In genomic region chr6:30847971-30848441, GRCh38 we compare ENCODE assay signal across 21 cellular contexts. TPM values are rescaled to one million over a fixed set of nuclear protein-coding genes. Genes with fewer than 3 reads are reported as not detected.
DNase-seq lines count a peak whose midpoint lies in the region; ATAC-seq and TF ChIP-seq lines count a peak whose summit lies in the region.
"Had no signal": no experiment of that assay in that cellular context is flagged by ENCODE, and none has a peak within 500 bp of the region (broad histone marks: within the 10 kb centered on the region; RNA-seq: fewer than 3 reads in every experiment).

No MANE protein-coding gene starts in this region.

- ATAC-seq in GM21447 (IDR thresholded peaks at IDR 0.05; ENCODE audit: unreplicated experiment): no peak

- 52 to 65% methylated on average over 8 to 9 of the region's 9 CpGs for WGBS in endodermal cell (ENCODE audit: insufficient coverage in 1 of 2, insufficient read length in 1 of 2), 2 experiments

- H3K27ac ChIP-seq in endodermal cell (ENCODE audit: low read depth, low read length) (no peak overlapping the region), osteoblast (ENCODE audit: low read depth, low read length) (no peak overlapping the region)
- H3K27ac ChIP-seq: neutrophil, RWPE1, SK-N-MC had no signal

- peaks cover 36% of the 10 kb centered on the region for H3K9me3 Mint-ChIP-seq in endodermal cell

- H3K4me1 ChIP-seq in endodermal cell (ENCODE audit: control insufficient read depth, insufficient read depth, low read length) (peaks cover 7% of the 10 kb centered on the region), osteoblast (ENCODE audit: insufficient read depth, low read length) (peaks cover 14% of the 10 kb centered on the region)

- H3K4me2 ChIP-seq in osteoblast (ENCODE audit: insufficient read depth, low read length): no peak overlapping the region

- no peaks in the 10 kb centered on the region for H3K79me2 ChIP-seq in osteoblast (ENCODE audit: insufficient read depth, low read length)

- DNase-seq in H7 (peak; percentile 66), endodermal cell (peak; percentile 79), posterior vena cava (ENCODE audit: low spot score) (peak; percentile 7), osteoblast (ENCODE audit: insufficient read length, low spot score, missing footprints) (no peak), DMS 273 (lab: John Stamatoyannopoulos, UW; ENCODE audit: unreplicated experiment) (no peak)
- DNase-seq: activated CD4-positive, alpha-beta T cell treated with anti-CD3 and anti-CD28 coated beads, Interleukin-2, amount 50 U/mL, for 48 hours; activated CD8-positive, alpha-beta memory T cell treated with anti-CD3 and anti-CD28 coated beads, Interleukin-2, amount 50 U/mL, for 48 hours; activated effector memory CD4-positive, alpha-beta T cell treated with Interleukin-2 at 50 U/mL for 16 hours; effector CD8-positive, alpha-beta T cell; NCI-H146; stimulated activated CD4-positive, alpha-beta T cell treated with anti-CD3 and anti-CD28 coated beads, Interleukin-4, amount 100 ng/mL, for 24 hours had no signal

- H3K27me3 Mint-ChIP-seq in endodermal cell (ENCODE audit: insufficient read depth): no peaks in the 10 kb centered on the region
- H3K27me3 Mint-ChIP-seq: stimulated activated naive CD8-positive, alpha-beta T cell treated with anti-CD3 and anti-CD28 coated beads, Interleukin-15, Interleukin-2, amounts not matched to agents 100 ng/mL and 50 ng/mL, for 24 hours had no signal

- TF ChIP-seq CTCF in endodermal cell (conservative IDR thresholded peaks at IDR 0.05): no peak
- TF ChIP-seq CTCF in osteoblast (IDR thresholded peaks at IDR 0.05; ENCODE audit: extremely low read depth, low read depth, low read length): no peak

- peak overlapping the region; percentile 35 for H3K4me3 ChIP-seq in H7 (ENCODE audit: insufficient read depth, low read depth, low read length)
- H3K4me3 ChIP-seq in endodermal cell (ENCODE audit: low read length): no peak overlapping the region
- H3K4me3 ChIP-seq in iPS-18c (ENCODE audit: insufficient read depth, low read depth, low read length): peak overlapping the region; percentile 63
- H3K4me3 ChIP-seq in osteoblast (ENCODE audit: insufficient read depth, low read length): no peak overlapping the region
- H3K4me3 ChIP-seq: HAP-1, SK-N-MC had no signal

- H3K27ac Mint-ChIP-seq in endodermal cell: peak overlapping the region; percentile 93
- H3K27ac Mint-ChIP-seq: brain; CD14-positive monocyte; stimulated activated naive CD8-positive, alpha-beta T cell treated with anti-CD3 and anti-CD28 coated beads, Interleukin-15, Interleukin-2, amounts not matched to agents 100 ng/mL and 50 ng/mL, for 24 hours; T-helper 2 cell treated with Interferon-gamma antibody and Interleukin-4, amounts not matched to agents 5 μg/mL and 100 μg/mL, for 36 hours had no signal

- H3K9me3 ChIP-seq in endodermal cell (ENCODE audit: control insufficient read depth, low read length) (peaks cover 30% of the 10 kb centered on the region), iPS-18c (ENCODE audit: control insufficient read depth, insufficient read depth, low read length) (peaks cover 19% of the 10 kb centered on the region), osteoblast (ENCODE audit: low read depth, low read length) (no peaks in the 10 kb centered on the region)
- H3K9me3 ChIP-seq: neutrophil had no signal

- peak overlapping the region; percentile 54 for H3K4me3 Mint-ChIP-seq in endodermal cell
- H3K4me3 Mint-ChIP-seq: brain; CD14-positive monocyte; stimulated activated naive CD8-positive, alpha-beta T cell treated with anti-CD3 and anti-CD28 coated beads, Interleukin-15, Interleukin-2, amounts not matched to agents 100 ng/mL and 50 ng/mL, for 24 hours; T-helper 2 cell treated with Interferon-gamma antibody and Interleukin-4, amounts not matched to agents 5 μg/mL and 100 μg/mL, for 36 hours had no signal

- H3K27me3 ChIP-seq in H7 (ENCODE audit: control insufficient read depth, insufficient read depth, low read length) (no peaks in the 10 kb centered on the region), endodermal cell (ENCODE audit: control insufficient read depth, insufficient read depth, low read length, poor library complexity, severe bottlenecking) (no peaks in the 10 kb centered on the region), osteoblast (ENCODE audit: insufficient read depth, low read length) (no peaks in the 10 kb centered on the region)

- H3K36me3 ChIP-seq in H7 (replicated peaks; ENCODE audit: control insufficient read depth, insufficient read depth, low read length) (peaks cover 4% of the 10 kb centered on the region), endodermal cell (ENCODE audit: control insufficient read depth, insufficient read depth, low read length) (no peaks in the 10 kb centered on the region), osteoblast (ENCODE audit: insufficient read depth, low read length) (no peaks in the 10 kb centered on the region)
- H3K36me3 ChIP-seq: HAP-1, neutrophil had no signal

- peaks cover 6% of the 10 kb centered on the region for H3K36me3 Mint-ChIP-seq in endodermal cell (ENCODE audit: low read depth)
- H3K36me3 Mint-ChIP-seq: brain, CD14-positive monocyte had no signal

- H4K20me1 ChIP-seq in osteoblast (ENCODE audit: insufficient read depth, low read length): no peaks in the 10 kb centered on the region

- H3K4me1 Mint-ChIP-seq in endodermal cell: peaks cover 38% of the 10 kb centered on the region

- no peak overlapping the region for H3K9ac ChIP-seq in endodermal cell (ENCODE audit: extremely low read depth, low read length, poor library complexity, severe bottlenecking)

- H2AFZ ChIP-seq in osteoblast (ENCODE audit: low read length): no peak overlapping the region

- intact Hi-C loops in posterior vena cava (cut with DNase I): no loop called here

RNA-seq across cellular contexts. Expression of gene DDR1, which starts 36.3 kb away (rescaled TPM):
- 117 and 127 TPM in 2 replicates for total RNA-seq in H7 (2014; rRNA removed; shearing (Covaris generic))
- total RNA-seq in endodermal cell (100 to 1,000 TPM; 140 to 151 TPM), posterior vena cava (10 to 100 TPM; 25.2 to 26.0 TPM), osteoblast (13.0 and 22.4 TPM in 2 replicates)
- polyA plus RNA-seq in endodermal cell (2013, experiment 1 of 2): 299 TPM
- polyA plus RNA-seq in endodermal cell (2013, experiment 2 of 2): 288 TPM

Comparison
In these comparisons a context has a peak if more than half of its experiments do, and no peak if none do; other contexts are left out.
1. DNase-seq: peak in H7 (single experiment), endodermal cell (single experiment) and posterior vena cava (single experiment); none in osteoblast (single experiment) and DMS 273 (single experiment).
2. H3K4me3 ChIP-seq: peak in H7 (single experiment) and iPS-18c (single experiment); none in endodermal cell (single experiment) and osteoblast (single experiment).